Comparison of ENCODE assay signal across 20 cellular contexts in the genomic region with DNA sequence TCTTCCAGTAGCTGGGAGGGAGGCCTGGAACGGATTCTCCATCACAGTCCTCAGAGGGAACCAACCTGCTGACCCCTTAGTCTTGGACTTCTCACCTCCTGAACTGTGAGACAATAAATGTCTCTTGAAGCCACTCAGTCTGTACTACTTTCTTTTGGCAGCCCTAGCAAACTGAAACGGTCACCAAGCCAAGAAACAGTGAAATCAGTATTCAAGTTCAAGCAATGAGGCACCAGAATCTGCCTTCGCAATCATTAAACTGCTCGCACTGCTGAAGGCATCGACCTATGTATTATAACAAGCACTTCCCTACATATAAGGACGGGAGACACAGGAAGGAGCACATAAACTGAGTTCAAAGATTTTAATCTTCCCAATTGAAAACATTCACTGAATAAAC.
A peak's percentile ranks its signal among the peaks of the same experiment; 100 is the strongest.
DNase-seq lines count a peak whose midpoint lies in the region; ATAC-seq and TF ChIP-seq lines count a peak whose summit lies in the region.
"Had no signal": no experiment of that assay in that cellular context is flagged by ENCODE, and none has a peak within 500 bp of the region (broad histone marks: within the 10 kb centered on the region; RNA-seq: fewer than 3 reads in every experiment).

No MANE protein-coding gene starts in this region.

- H3K4me3 Mint-ChIP-seq in nephron = no peak overlapping the region
- H3K4me3 Mint-ChIP-seq: CD14-positive monocyte; CD4-positive, alpha-beta memory T cell; HFFc6 had no signal

- H3K27me3 ChIP-seq in sigmoid colon = no peaks in the 10 kb centered on the region
- H3K27me3 ChIP-seq: BLaER1 had no signal

- no peak overlapping the region for H3K4me3 ChIP-seq in sigmoid colon
- H3K4me3 ChIP-seq: BLaER1 had no signal

- 57 to 64% methylated on average over 6 of the region's 6 CpGs for WGBS in sigmoid colon, 2 donors

- peaks cover 2% of the 10 kb centered on the region for H3K27me3 Mint-ChIP-seq in nephron (ENCODE audit: low read depth)

- H3K36me3 Mint-ChIP-seq in nephron (ENCODE audit: low read depth) = no peaks in the 10 kb centered on the region
- H3K36me3 Mint-ChIP-seq: CD14-positive monocyte; CD4-positive, alpha-beta memory T cell had no signal

- peak; percentile 55 for ATAC-seq in sciatic nerve
- ATAC-seq in HG02571 (IDR thresholded peaks at IDR 0.05; ENCODE audit: unreplicated experiment) = no peak
- no peak for ATAC-seq in HG02678 (IDR thresholded peaks at IDR 0.05; ENCODE audit: unreplicated experiment)
- ATAC-seq: HCT116 had no signal

- H3K9me3 ChIP-seq in sigmoid colon = no peaks in the 10 kb centered on the region
- H3K9me3 ChIP-seq: BLaER1 had no signal

- DNase-seq in G401 (ENCODE audit: low spot score) (peak; percentile 9), left kidney (ENCODE audit: low read depth, low spot score) (peak; percentile 18), sciatic nerve (ENCODE audit: low spot score) (no peak), sigmoid colon (no peak)
- DNase-seq: 8988T; CD4-positive, alpha-beta memory T cell; DMS153; DMS79; GF-D8; GOT3; H7; HFFc6; IMR-90 had no signal

- H3K36me3 ChIP-seq in sigmoid colon = no peaks in the 10 kb centered on the region
- H3K36me3 ChIP-seq: BLaER1 had no signal

- no peak for TF ChIP-seq POLR2A in sigmoid colon (IDR thresholded peaks at IDR 0.05)

- in situ Hi-C loops in G401 (cut with HindIII; ENCODE audit: low sequenced_read_pairs) = no loop called here

- H3K4me1 ChIP-seq in sigmoid colon = no peaks in the 10 kb centered on the region

- TF ChIP-seq CTCF in nephron (IDR thresholded peaks at IDR 0.05; ENCODE audit: unreplicated experiment in 3 of 3) (no peak), sigmoid colon (IDR thresholded peaks at IDR 0.05) (no peak)

- peak overlapping the region in 2 of 3 experiments; percentile 56 to 63 for H3K27ac Mint-ChIP-seq in nephron
- H3K27ac Mint-ChIP-seq: CD14-positive monocyte; CD4-positive, alpha-beta memory T cell; HFFc6 had no signal

- intact Hi-C loops in sciatic nerve (cut with DNase I) (no loop called here), sigmoid colon (cut with DNase I) (no loop called here)

- peaks cover 32% of the 10 kb centered on the region for H3K4me1 Mint-ChIP-seq in nephron
- H3K4me1 Mint-ChIP-seq: CD4-positive, alpha-beta memory T cell had no signal

- H3K9me3 Mint-ChIP-seq in nephron = peaks cover 2% of the 10 kb centered on the region
- H3K9me3 Mint-ChIP-seq: CD4-positive, alpha-beta memory T cell; HFFc6 had no signal

- H3K27ac ChIP-seq in sigmoid colon = no peak overlapping the region
- H3K27ac ChIP-seq: BLaER1, HL-60 had no signal

- no peak for TF ChIP-seq EP300 in sigmoid colon (IDR thresholded peaks at IDR 0.05)

Comparison
In these comparisons a context has a peak if more than half of its experiments do, and no peak if none do; other contexts are left out.
1. DNase-seq: peak in G401 (single experiment) and left kidney (single experiment); none in sciatic nerve (single experiment) and sigmoid colon (single experiment).